ENCODE assay signal across 13 cellular contexts in genomic region chr9:11338130-11338529, GRCh38.
DNase-seq lines count a peak whose midpoint lies in the region; ATAC-seq and TF ChIP-seq lines count a peak whose summit lies in the region.
"Had no signal": no experiment of that assay in that cellular context is flagged by ENCODE, and none has a peak within 500 bp of the region (broad histone marks: within the 10 kb centered on the region; RNA-seq: fewer than 3 reads in every experiment).

No MANE protein-coding gene starts in this region.

- H3K27me3 ChIP-seq in left ventricle myocardium inferior (ENCODE audit: low read depth) = no peaks in the 10 kb centered on the region

- TF ChIP-seq CTCF in left ventricle myocardium inferior (IDR thresholded peaks at IDR 0.05; ENCODE audit: borderline replicate concordance) = no peak

- intact Hi-C loops in left ventricle myocardium inferior (cut with micrococcal nuclease) = no loop called here

- ATAC-seq in GM18498 (IDR thresholded peaks at IDR 0.05; ENCODE audit: unreplicated experiment) = peak; percentile 72
- ATAC-seq in GM21423 (IDR thresholded peaks at IDR 0.05; ENCODE audit: unreplicated experiment) = peak; percentile 82
- ATAC-seq in HG03066 (IDR thresholded peaks at IDR 0.05; ENCODE audit: low read depth, unreplicated experiment) = peak; percentile 85

- DNase-seq in NAMALWA (ENCODE audit: low spot score) = peak; percentile 34
- no peak for DNase-seq in iPS-NIHi11 (ENCODE audit: low spot score)
- DNase-seq in NCI-H526 (lab: John Stamatoyannopoulos, UW) = no peak
- DNase-seq in globus pallidus (ENCODE audit: low spot score) = no peak
- DNase-seq in left ventricle myocardium inferior = no peak
- DNase-seq: activated CD8-positive, alpha-beta memory T cell treated with anti-CD3 and anti-CD28 coated beads for 24 hours; GOT3; NCI-H526 treated with DMSO at 0.1 percent for 48 hours; Right ventricle myocardium superior; stimulated activated CD8-positive, alpha-beta memory T cell treated with anti-CD3 and anti-CD28 coated beads, Interleukin-4, amount 100 ng/mL, for 48 hours had no signal

- no peaks in the 10 kb centered on the region for H3K4me1 ChIP-seq in left ventricle myocardium inferior

- no peak overlapping the region for H3K27ac ChIP-seq in left ventricle myocardium inferior (replicated peaks)

- no peaks in the 10 kb centered on the region for H3K9me3 ChIP-seq in left ventricle myocardium inferior (replicated peaks)

- no peaks in the 10 kb centered on the region for H3K36me3 ChIP-seq in left ventricle myocardium inferior

- no peak overlapping the region for H3K4me3 ChIP-seq in left ventricle myocardium inferior
